Comparison of ENCODE assay signal across 8 cellular contexts in genomic region chr1:19762175-19762779, GRCh38. TPM values are rescaled to one million over a fixed set of nuclear protein-coding genes. Genes with fewer than 3 reads are reported as not detected.
DNase-seq lines count a peak whose midpoint lies in the region; ATAC-seq and TF ChIP-seq lines count a peak whose summit lies in the region.

No MANE protein-coding gene starts in this region.

- peak; percentile 82 for TF ChIP-seq CTCF in cardiac muscle cell (IDR thresholded peaks at IDR 0.05; ENCODE audit: low read depth, low read length)
- TF ChIP-seq CTCF in testis (IDR thresholded peaks at IDR 0.05) = peak in 2 of 3 experiments; percentile 32 to 53

- no peak overlapping the region for H3K4me3 Mint-ChIP-seq in activated naive CD8-positive, alpha-beta T cell treated with anti-CD3 and anti-CD28 coated beads, Interleukin-2, amount 50 U/mL, for 24 hours

- H3K9me3 ChIP-seq in cardiac muscle cell (ENCODE audit: low read depth) (no peaks in the 10 kb centered on the region), testis (no peaks in the 10 kb centered on the region)

- no peak overlapping the region for H3K4me3 ChIP-seq in cardiac muscle cell
- no peak overlapping the region for H3K4me3 ChIP-seq in testis

- DNase-seq in cardiac muscle cell (ENCODE audit: low read depth in 1 of 2, low spot score in 1 of 2) = peak; percentile 46 to 49
- DNase-seq in Right ventricle myocardium inferior (ENCODE audit: missing footprints) = no peak
- peak; percentile 23 for DNase-seq in NCI-H82 treated with DMSO at 0.1 percent for 48 hours (lab: John Stamatoyannopoulos, UW; ENCODE audit: unreplicated experiment)
- peak; percentile 54 for DNase-seq in activated naive CD8-positive, alpha-beta T cell treated with anti-CD3 and anti-CD28 coated beads, Interleukin-2, amount 50 U/mL, for 24 hours
- DNase-seq in left colon = peak in 1 of 2 donors; percentile 58
- DNase-seq in testis = peak; percentile 32
- no peak for DNase-seq in amniotic stem cell (lab: John Stamatoyannopoulos, UW)
- DNase-seq in cortex of kidney (lab: John Stamatoyannopoulos, UW) = no peak

- H3K27me3 ChIP-seq in cardiac muscle cell = peaks cover 15% of the 10 kb centered on the region
- H3K27me3 ChIP-seq in testis = no peaks in the 10 kb centered on the region

- no peaks in the 10 kb centered on the region for H3K9me3 Mint-ChIP-seq in activated naive CD8-positive, alpha-beta T cell treated with anti-CD3 and anti-CD28 coated beads, Interleukin-2, amount 50 U/mL, for 24 hours

- no peak for TF ChIP-seq POLR2A in testis (IDR thresholded peaks at IDR 0.05)

- ATAC-seq in Right ventricle myocardium inferior = no peak
- ATAC-seq in activated naive CD8-positive, alpha-beta T cell treated with anti-CD3 and anti-CD28 coated beads, Interleukin-2, amount 50 U/mL, for 24 hours = no peak
- ATAC-seq in left colon = peak; percentile 67

- H3K27ac ChIP-seq in cardiac muscle cell (no peak overlapping the region), testis (no peak overlapping the region)

- H3K4me1 ChIP-seq in cardiac muscle cell (ENCODE audit: low read depth) = no peaks in the 10 kb centered on the region
- H3K4me1 ChIP-seq in testis = no peaks in the 10 kb centered on the region

- peaks cover 8% of the 10 kb centered on the region for H3K36me3 Mint-ChIP-seq in activated naive CD8-positive, alpha-beta T cell treated with anti-CD3 and anti-CD28 coated beads, Interleukin-2, amount 50 U/mL, for 24 hours (ENCODE audit: low read depth)

- intact Hi-C loops in Right ventricle myocardium inferior (cut with DNase I) (no loop called here), left colon (cut with DNase I, micrococcal nuclease) (no loop called here), testis (cut with DNase I; ENCODE audit: low total_unique reads) (no loop called here)

- H3K36me3 ChIP-seq in cardiac muscle cell = no peaks in the 10 kb centered on the region
- no peaks in the 10 kb centered on the region for H3K36me3 ChIP-seq in testis (ENCODE audit: low read depth, missing control alignments)

- peaks cover 20% of the 10 kb centered on the region for H3K4me1 Mint-ChIP-seq in activated naive CD8-positive, alpha-beta T cell treated with anti-CD3 and anti-CD28 coated beads, Interleukin-2, amount 50 U/mL, for 24 hours

- 72 to 77% methylated on average over 10 to 11 of the region's 11 CpGs for WGBS in testis, 2 donors

- no peaks in the 10 kb centered on the region for H3K27me3 Mint-ChIP-seq in activated naive CD8-positive, alpha-beta T cell treated with anti-CD3 and anti-CD28 coated beads, Interleukin-2, amount 50 U/mL, for 24 hours

- H3K27ac Mint-ChIP-seq in activated naive CD8-positive, alpha-beta T cell treated with anti-CD3 and anti-CD28 coated beads, Interleukin-2, amount 50 U/mL, for 24 hours = no peak overlapping the region

RNA-seq across cellular contexts. Expression of gene TMCO4, which starts 37.4 kb away (rescaled TPM):
- total RNA-seq in cardiac muscle cell (2.2 and 2.6 TPM in 2 replicates), Right ventricle myocardium inferior (7.6 TPM), left colon (10 to 100 TPM; 28.9 to 31.1 TPM), testis (10 to 100 TPM; 14.9 to 17.7 TPM)
- polyA plus RNA-seq in cardiac muscle cell (1.3 and 2.5 TPM in 2 replicates), testis (ENCODE audit: insufficient read depth, low read depth, low replicate concordance) (10.5 TPM)

RNA-seq across cellular contexts. Expression of gene RNF186, which starts 52.8 kb away (rescaled TPM):
- total RNA-seq in cardiac muscle cell = not detected in 2 replicates
- not detected in 2 replicates for polyA plus RNA-seq in cardiac muscle cell
- not detected for total RNA-seq in Right ventricle myocardium inferior
- 10 to 100 TPM; 50.3 to 53.7 TPM for total RNA-seq in left colon
- under 1 TPM in 1 of 2 donors, not detected in 1; 0.19 TPM for total RNA-seq in testis
- not detected for polyA plus RNA-seq in testis (ENCODE audit: insufficient read depth, low read depth, low replicate concordance)

Comparison
In these comparisons a context has a peak if more than half of its experiments do, and no peak if none do; other contexts are left out.
1. DNase-seq: peak in cardiac muscle cell (2 of 2), NCI-H82 treated with DMSO at 0.1 percent for 48 hours (single experiment), activated naive CD8-positive, alpha-beta T cell treated with anti-CD3 and anti-CD28 coated beads, Interleukin-2, amount 50 U/mL, for 24 hours (single experiment) and testis (single experiment); none in Right ventricle myocardium inferior (single experiment), amniotic stem cell (single experiment) and cortex of kidney (single experiment).
2. RNA of gene RNF186, which starts 52.8 kb away (total RNA-seq): 50.3 to 53.7 TPM in left colon; 0.19 TPM in testis, not detected in cardiac muscle cell and not detected in Right ventricle myocardium inferior (single experiment); every median in the first group is over 10 times any median in the second.